Comparison of ENCODE assay signal across 1 cellular context in genomic region chrX:45718676-45719075, GRCh38.
TF ChIP-seq lines count a peak whose summit lies in the region.

No MANE protein-coding gene starts in this region.

TF ChIP-seq in endothelial cell of umbilical vein, 7 proteins besides CTCF, POLR2A, EP300 and RAD21 (continued from another document):
- TF ChIP-seq GATA2 (IDR thresholded peaks at IDR 0.05; ENCODE audit: insufficient read depth, insufficient read length, low read depth, low read length): no peak
